16 cellular contexts compared by ENCODE assay signal in the genomic region with DNA sequence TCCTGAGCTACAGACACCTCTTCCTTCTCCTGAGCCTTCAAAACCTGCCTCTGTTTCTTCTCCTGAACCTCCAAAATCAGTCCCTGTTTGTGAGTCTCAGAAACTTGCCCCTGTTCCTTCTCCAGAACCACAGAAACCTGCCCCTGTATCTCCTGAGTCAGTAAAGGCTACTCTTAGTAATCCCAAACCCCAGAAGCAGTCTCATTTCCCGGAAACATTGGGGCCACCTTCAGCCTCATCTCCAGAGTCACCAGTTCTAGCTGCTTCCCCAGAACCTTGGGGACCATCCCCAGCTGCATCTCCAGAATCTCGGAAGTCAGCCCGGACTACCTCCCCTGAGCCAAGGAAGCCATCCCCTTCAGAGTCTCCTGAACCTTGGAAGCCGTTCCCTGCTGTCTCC.
"Had no signal": no experiment of that assay in that cellular context is flagged by ENCODE, and none has a peak within 500 bp of the region (broad histone marks: within the 10 kb centered on the region; RNA-seq: fewer than 3 reads in every experiment).

No MANE protein-coding gene starts in this region.

- H3K4me3 ChIP-seq: body of pancreas, coronary artery, heart right ventricle, ovary, sigmoid colon, tibial artery, vagina had no signal

- H3K27ac ChIP-seq: body of pancreas, coronary artery, heart right ventricle, ovary, sigmoid colon, tibial artery, vagina had no signal

- ATAC-seq: body of pancreas, heart right ventricle had no signal

- DNase-seq: activated CD8-positive, alpha-beta memory T cell treated with anti-CD3 and anti-CD28 coated beads, Interleukin-2, amount 50 U/mL, for 48 hours; activated gamma-delta T cell treated with Interleukin-2 at 50 U/mL for 16 hours; amniotic stem cell; body of pancreas; central memory CD4-positive, alpha-beta T cell; effector CD8-positive, alpha-beta T cell; heart right ventricle; mammary epithelial cell; ovary; sigmoid colon; T1000; tibial artery had no signal

- H3K9me3 ChIP-seq: body of pancreas, heart right ventricle, ovary, sigmoid colon, tibial artery, vagina had no signal

- H3K36me3 ChIP-seq: ovary had no signal

- FAIRE-seq: frontal cortex, islet of Langerhans had no signal

- H3K27me3 ChIP-seq: body of pancreas, heart right ventricle, ovary, sigmoid colon, tibial artery, vagina had no signal
